Comparison of ENCODE assay signal across 8 cellular contexts in genomic region chr1:120995060-120995459, GRCh38.
DNase-seq lines count a peak whose midpoint lies in the region; ATAC-seq, FAIRE-seq and TF ChIP-seq lines count a peak whose summit lies in the region.
"Not testable (repeated sequence)": the region's sequence is repeated elsewhere in the genome, so short reads cannot be mapped to it uniquely, and the experiment has no call there.

No MANE protein-coding gene starts in this region.

- H3K9me3 Mint-ChIP-seq in CD8-positive, alpha-beta T cell; activated T-cell treated with anti-CD3 and anti-CD28 coated beads, Interleukin-2, amount 50 U/mL, for 4 hours; effector memory CD8-positive, alpha-beta T cell; stimulated activated effector memory CD8-positive, alpha-beta T cell treated with anti-CD3 and anti-CD28 coated beads, Interleukin-12 subunit alpha, Interleukin-12 subunit beta, amount 100 ng/mL, for 72 hours: not testable (repeated sequence)

- peak; percentile 99 for ATAC-seq in CD8-positive, alpha-beta T cell
- peak; percentile 66 for ATAC-seq in GM19463 (IDR thresholded peaks at IDR 0.05; ENCODE audit: unreplicated experiment)
- ATAC-seq in HG03175 (IDR thresholded peaks at IDR 0.05; ENCODE audit: unreplicated experiment): peak; percentile 55
- peak; percentile 89 for ATAC-seq in Panc1
- ATAC-seq in activated T-cell treated with anti-CD3 and anti-CD28 coated beads, Interleukin-2, amount 50 U/mL, for 4 hours: peak; percentile 78 to 88
- peak; percentile 99 for ATAC-seq in effector memory CD8-positive, alpha-beta T cell (replicated peaks)
- ATAC-seq in HepG2: peak; percentile 37; the same call in 1 of the 3 replicates
- peak; percentile 91 for ATAC-seq in stimulated activated effector memory CD8-positive, alpha-beta T cell treated with anti-CD3 and anti-CD28 coated beads, Interleukin-12 subunit alpha, Interleukin-12 subunit beta, amount 100 ng/mL, for 72 hours

- not testable (repeated sequence) for TF ChIP-seq CTCF in CD8-positive, alpha-beta T cell (IDR thresholded peaks at IDR 0.05); Panc1 (IDR thresholded peaks at IDR 0.05); HepG2 (CRISPR knock-in tag; IDR thresholded peaks at IDR 0.05)

- not testable (repeated sequence) for H3K4me3 Mint-ChIP-seq in CD8-positive, alpha-beta T cell; activated T-cell treated with anti-CD3 and anti-CD28 coated beads, Interleukin-2, amount 50 U/mL, for 4 hours; effector memory CD8-positive, alpha-beta T cell; stimulated activated effector memory CD8-positive, alpha-beta T cell treated with anti-CD3 and anti-CD28 coated beads, Interleukin-12 subunit alpha, Interleukin-12 subunit beta, amount 100 ng/mL, for 72 hours

- no CpG with 5 or more reads among the region's 1 CpG for WGBS in HepG2 (ENCODE audit: low lambda C conversion rate)

- not testable (repeated sequence) for TF ChIP-seq EP300 in HepG2 (IDR thresholded peaks at IDR 0.05; ENCODE audit: low read depth in 2 of 2, low read length in 2 of 2); HepG2 (CRISPR knock-in tag; IDR thresholded peaks at IDR 0.05; ENCODE audit: borderline replicate concordance)

- H4K20me1 ChIP-seq in HepG2 (ENCODE audit: insufficient read depth, low read length): not testable (repeated sequence)

- not testable (repeated sequence) for H3K9ac ChIP-seq in HepG2 (ENCODE audit: insufficient read depth, low read depth, low read length)

- TF ChIP-seq RAD21 in HepG2 (CRISPR knock-in tag; IDR thresholded peaks at IDR 0.05): not testable (repeated sequence)

- H3K27me3 ChIP-seq in CD8-positive, alpha-beta T cell (ENCODE audit: insufficient read depth, low read length); Panc1 (ENCODE audit: control insufficient read depth, insufficient read depth, low read length); HepG2 (ENCODE audit: control insufficient read depth in 1 of 2, insufficient read depth in 2 of 2, low read length in 2 of 2): not testable (repeated sequence)

- not testable (repeated sequence) for H3K36me3 Mint-ChIP-seq in CD8-positive, alpha-beta T cell; activated T-cell treated with anti-CD3 and anti-CD28 coated beads, Interleukin-2, amount 50 U/mL, for 4 hours (ENCODE audit: insufficient read depth); effector memory CD8-positive, alpha-beta T cell (ENCODE audit: insufficient read depth); stimulated activated effector memory CD8-positive, alpha-beta T cell treated with anti-CD3 and anti-CD28 coated beads, Interleukin-12 subunit alpha, Interleukin-12 subunit beta, amount 100 ng/mL, for 72 hours

- H3K4me1 Mint-ChIP-seq in CD8-positive, alpha-beta T cell (ENCODE audit: low read depth); activated T-cell treated with anti-CD3 and anti-CD28 coated beads, Interleukin-2, amount 50 U/mL, for 4 hours (ENCODE audit: low read depth); effector memory CD8-positive, alpha-beta T cell (ENCODE audit: low read depth in 2 of 2); stimulated activated effector memory CD8-positive, alpha-beta T cell treated with anti-CD3 and anti-CD28 coated beads, Interleukin-12 subunit alpha, Interleukin-12 subunit beta, amount 100 ng/mL, for 72 hours: not testable (repeated sequence)

- not testable (repeated sequence) for H2AFZ ChIP-seq in HepG2 (ENCODE audit: low read length)

- not testable (repeated sequence) for H3K4me3 ChIP-seq in CD8-positive, alpha-beta T cell (ENCODE audit: low read depth, low read length); Panc1 (ENCODE audit: low read depth in 2 of 2, low read length in 2 of 2); HepG2 (replicated peaks in 1 of 3; ENCODE audit: insufficient read depth in 1 of 3, low read depth in 2 of 3, low read length in 3 of 3)

- in situ Hi-C loops in Panc1 (cut with HindIII; ENCODE audit: low pct_unique_long_range_greater_than_20kb, low sequenced_read_pairs); HepG2 (cut with HindIII; ENCODE audit: extremely low pct_ligation_motif_present, low pct_unique_long_range_greater_than_20kb): not testable (repeated sequence)

- H3K9me3 ChIP-seq in CD8-positive, alpha-beta T cell (ENCODE audit: low read length); Panc1 (ENCODE audit: control insufficient read depth, insufficient read depth, low read depth, low read length); HepG2 (ENCODE audit: low read length): not testable (repeated sequence)

- not testable (repeated sequence) for H3K27me3 Mint-ChIP-seq in CD8-positive, alpha-beta T cell (ENCODE audit: low read depth); activated T-cell treated with anti-CD3 and anti-CD28 coated beads, Interleukin-2, amount 50 U/mL, for 4 hours (ENCODE audit: low read depth); effector memory CD8-positive, alpha-beta T cell

- TF ChIP-seq POLR2A in HepG2 (IDR thresholded peaks at IDR 0.05; ENCODE audit: insufficient read depth in 1 of 2, low read depth in 2 of 2, low read length in 2 of 2): not testable (repeated sequence)

- not testable (repeated sequence) for H3K4me1 ChIP-seq in CD8-positive, alpha-beta T cell (ENCODE audit: insufficient read depth, low read length); Panc1 (ENCODE audit: control insufficient read depth, insufficient read depth, low read length); HepG2 (ENCODE audit: insufficient read depth, low read length)

- not testable (repeated sequence) for H3K4me2 ChIP-seq in HepG2 (ENCODE audit: low read depth, low read length)

- intact Hi-C loops in CD8-positive, alpha-beta T cell (cut with DNase I, micrococcal nuclease); Panc1 (cut with micrococcal nuclease; ENCODE audit: unreplicated experiment); HepG2 (cut with micrococcal nuclease; ENCODE audit: unreplicated experiment): not testable (repeated sequence)

- not testable (repeated sequence) for BruUV-seq in Panc1 (replicated peaks; lab: Mats Ljungman, UMichigan); HepG2 (replicated peaks; lab: Mats Ljungman, UMichigan)

- DNase-seq in CD8-positive, alpha-beta T cell; Panc1 (ENCODE audit: low read depth, low spot score); activated T-cell treated with anti-CD3 and anti-CD28 coated beads, Interleukin-2, amount 50 U/mL, for 4 hours; effector memory CD8-positive, alpha-beta T cell; HepG2 (ENCODE audit: low spot score); stimulated activated effector memory CD8-positive, alpha-beta T cell treated with anti-CD3 and anti-CD28 coated beads, Interleukin-12 subunit alpha, Interleukin-12 subunit beta, amount 100 ng/mL, for 72 hours (ENCODE audit: low spot score in 2 of 2): not testable (repeated sequence)

- not testable (repeated sequence) for H3K79me2 ChIP-seq in HepG2 (ENCODE audit: insufficient read depth, low read length)

- H3K36me3 ChIP-seq in CD8-positive, alpha-beta T cell (ENCODE audit: insufficient read depth, low read length); Panc1 (ENCODE audit: control insufficient read depth, insufficient read depth, low read length); HepG2 (replicated peaks in 1 of 2; ENCODE audit: control insufficient read depth in 1 of 2, insufficient read depth in 2 of 2, low read length in 2 of 2): not testable (repeated sequence)

- POLR2A ChIA-PET in CD8-positive, alpha-beta T cell (lab: Charles Lee); Panc1 (lab: Charles Lee); HepG2 (lab: Yijun Ruan, JAX): not testable (repeated sequence)

- not testable (repeated sequence) for FAIRE-seq in HepG2 (lab: Jason Lieb, UNC)

- CTCF ChIA-PET in CD8-positive, alpha-beta T cell (lab: Charles Lee); Panc1 (lab: Charles Lee); HepG2 (lab: Yijun Ruan, JAX; ENCODE audit: low intra/inter-chr PET ratio, low total read pairs): not testable (repeated sequence)

- H3K27ac Mint-ChIP-seq in CD8-positive, alpha-beta T cell; effector memory CD8-positive, alpha-beta T cell; stimulated activated effector memory CD8-positive, alpha-beta T cell treated with anti-CD3 and anti-CD28 coated beads, Interleukin-12 subunit alpha, Interleukin-12 subunit beta, amount 100 ng/mL, for 72 hours: not testable (repeated sequence)

- not testable (repeated sequence) for H3K27ac ChIP-seq in CD8-positive, alpha-beta T cell (ENCODE audit: low read depth, low read length); Panc1 (ENCODE audit: low read length); HepG2 (ENCODE audit: extremely low read length, insufficient read depth, low read length)

Comparison
In these comparisons a context has a peak if more than half of its experiments do, and no peak if none do; other contexts are left out.
1. ATAC-seq: peak in every context shown above with its lines; median percentile 99 in CD8-positive, alpha-beta T cell; 99 in effector memory CD8-positive, alpha-beta T cell; 91 in stimulated activated effector memory CD8-positive, alpha-beta T cell treated with anti-CD3 and anti-CD28 coated beads, Interleukin-12 subunit alpha, Interleukin-12 subunit beta, amount 100 ng/mL, for 72 hours; 89 in Panc1; 83 in activated T-cell treated with anti-CD3 and anti-CD28 coated beads, Interleukin-2, amount 50 U/mL, for 4 hours; 66 in GM19463; 55 in HG03175; 37 in HepG2.